8 cellular contexts compared by ENCODE assay signal in the genomic region with DNA sequence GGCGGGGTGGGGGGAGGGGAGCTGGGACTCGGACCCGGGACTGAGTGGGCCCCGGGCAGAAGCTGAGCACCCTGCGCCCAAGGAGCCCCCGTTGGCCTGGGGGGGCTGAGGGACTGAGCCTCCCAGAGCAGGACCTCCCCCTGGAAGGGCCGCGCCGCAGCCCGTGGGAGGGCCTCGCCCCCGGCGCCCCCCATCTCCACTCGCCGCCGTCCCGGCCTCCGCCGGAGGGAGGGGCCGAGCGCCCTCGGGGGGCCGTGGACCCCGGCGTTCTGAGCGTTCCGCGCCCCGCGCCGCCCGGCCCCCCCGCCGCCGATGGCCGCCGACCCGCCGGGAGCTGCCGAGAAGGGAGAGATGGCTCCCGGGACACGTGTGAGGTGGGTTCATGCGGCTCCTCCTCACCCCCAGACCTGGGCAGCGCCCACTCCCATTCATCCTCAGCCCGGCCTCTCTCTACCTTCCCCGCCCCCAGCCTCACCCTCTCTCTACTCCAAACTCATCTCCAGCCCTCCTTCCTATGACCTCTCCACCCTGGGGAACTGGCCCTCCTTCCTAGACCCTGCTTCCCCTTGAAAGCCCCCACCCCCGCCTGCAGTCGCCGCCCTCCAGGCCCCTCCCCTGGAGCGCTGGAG. TPM values are rescaled to one million over a fixed set of nuclear protein-coding genes. Genes with fewer than 3 reads are reported as not detected.
DNase-seq lines count a peak whose midpoint lies in the region; ATAC-seq and TF ChIP-seq lines count a peak whose summit lies in the region.

No MANE protein-coding gene starts in this region.

- no peaks in the 10 kb centered on the region for H3K36me3 Mint-ChIP-seq in activated CD4-positive, alpha-beta T cell treated with anti-CD3 and anti-CD28 coated beads, Interleukin-2, amount 10 ng/mL, durations not matched to agents 7 days and 5 days (ENCODE audit: low read depth)

- ATAC-seq in SK-N-SH treated with all-trans-retinoic acid at 6 μM for 48 hours (no peak), GM21529 (IDR thresholded peaks at IDR 0.05; ENCODE audit: unreplicated experiment) (no peak)

- WGBS in SK-N-SH (ENCODE audit: low lambda C conversion rate), result under 1% methylated on average over 13 of the region's 50 CpGs

- H3K79me2 ChIP-seq in SK-N-SH (ENCODE audit: insufficient read depth), result peaks cover 14% of the 10 kb centered on the region

- H3K4me1 ChIP-seq in SK-N-SH (ENCODE audit: control insufficient read depth in 1 of 2, insufficient read depth in 2 of 2, low read depth in 1 of 2, low read length in 1 of 2) (peaks cover 0 to 23% of the 10 kb centered on the region in 2 experiments; a peak in 1 of 4 replicates), right atrium auricular region (peaks cover 0 to 32% of the 10 kb centered on the region in 2 donors), skeletal muscle tissue (ENCODE audit: control insufficient read depth in 3 of 3, insufficient read depth in 3 of 3, low read length in 3 of 3) (peaks cover 10 to 17% (median 11%) of the 10 kb centered on the region in 3 donors)

- CTCF ChIA-PET in SK-N-SH (lab: Yijun Ruan, JAX), result interaction anchor here (1.1 to 1.5 kb wide), 4 partner anchors 11 to 18 kb away, joined by 3 to 7 read pairs (median 5); no protein-coding TSS in a partner anchor
- CTCF ChIA-PET in activated CD4-positive, alpha-beta T cell treated with anti-CD3 and anti-CD28 coated beads, Interleukin-2, amount 10 ng/mL, durations not matched to agents 7 days and 5 days (lab: Charles Lee), result interaction anchor here (1.2 to 6.6 kb wide), 4 partner anchors 11 to 110 kb away, joined by 3 to 48 read pairs (median 5); no protein-coding TSS in a partner anchor

- no peak for TF ChIP-seq RAD21 in SK-N-SH (IDR thresholded peaks at IDR 0.05; ENCODE audit: low read length)

- H3K4me1 Mint-ChIP-seq in activated CD4-positive, alpha-beta T cell treated with anti-CD3 and anti-CD28 coated beads, Interleukin-2, amount 10 ng/mL, durations not matched to agents 7 days and 5 days, result peaks cover 32% of the 10 kb centered on the region

- H3K27me3 ChIP-seq in SK-N-SH (ENCODE audit: insufficient read depth), result no peaks in the 10 kb centered on the region
- H3K27me3 ChIP-seq in right atrium auricular region, result no peaks in the 10 kb centered on the region
- H3K27me3 ChIP-seq in skeletal muscle tissue (ENCODE audit: control insufficient read depth in 3 of 3, insufficient read depth in 3 of 3, low read length in 3 of 3), result no peaks in the 10 kb centered on the region

- H3K9ac ChIP-seq in SK-N-SH (peak overlapping the region; percentile 65), skeletal muscle tissue (ENCODE audit: low read depth in 1 of 3, low read length in 3 of 3) (peak overlapping the region in 1 of 3 donors; percentile 68)

- DNase-seq in SK-N-SH, result peak; percentile 67
- DNase-seq in activated CD4-positive, alpha-beta T cell treated with anti-CD3 and anti-CD28 coated beads, Interleukin-2, amount 10 ng/mL, durations not matched to agents 7 days and 5 days, result no peak
- DNase-seq in right atrium auricular region (ENCODE audit: low spot score), result no peak
- DNase-seq in putamen (ENCODE audit: low spot score), result no peak
- no peak for DNase-seq in NCI-H345 (lab: John Stamatoyannopoulos, UW)

- no peaks in the 10 kb centered on the region for H3K9me2 ChIP-seq in SK-N-SH

- peaks cover 12% of the 10 kb centered on the region for H3F3A ChIP-seq in SK-N-SH (replicated peaks; ENCODE audit: insufficient read depth)

- peak overlapping the region in 1 of 2 experiments; percentile 85; a peak in 2 of 4 replicates for H3K27ac ChIP-seq in SK-N-SH (ENCODE audit: low read depth in 2 of 2, low read length in 1 of 2)
- peak overlapping the region; percentile 94 to 96 for H3K27ac ChIP-seq in right atrium auricular region
- H3K27ac ChIP-seq in skeletal muscle tissue (ENCODE audit: low read depth, low read length), result no peak overlapping the region

- H3K27ac Mint-ChIP-seq in activated CD4-positive, alpha-beta T cell treated with anti-CD3 and anti-CD28 coated beads, Interleukin-2, amount 10 ng/mL, durations not matched to agents 7 days and 5 days, result no peak overlapping the region

- no peaks in the 10 kb centered on the region for H3K9me3 Mint-ChIP-seq in activated CD4-positive, alpha-beta T cell treated with anti-CD3 and anti-CD28 coated beads, Interleukin-2, amount 10 ng/mL, durations not matched to agents 7 days and 5 days

- H3K4me3 Mint-ChIP-seq in activated CD4-positive, alpha-beta T cell treated with anti-CD3 and anti-CD28 coated beads, Interleukin-2, amount 10 ng/mL, durations not matched to agents 7 days and 5 days, result peak overlapping the region; percentile 71

- no peaks in the 10 kb centered on the region for H4K20me1 ChIP-seq in SK-N-SH (ENCODE audit: insufficient read depth)

- peaks cover 5 to 27% of the 10 kb centered on the region in 2 experiments for H3K36me3 ChIP-seq in SK-N-SH (replicated peaks in 1 of 2; ENCODE audit: control insufficient read depth in 1 of 2, insufficient read depth in 2 of 2, low read length in 1 of 2)
- no peaks in the 10 kb centered on the region for H3K36me3 ChIP-seq in right atrium auricular region
- peaks cover 0 to 3% (median 2%) of the 10 kb centered on the region in 3 donors for H3K36me3 ChIP-seq in skeletal muscle tissue (ENCODE audit: control insufficient read depth in 3 of 3, insufficient read depth in 3 of 3, low read length in 3 of 3)

- no peak overlapping the region for H2AFZ ChIP-seq in SK-N-SH (ENCODE audit: low read depth)

- no peaks in the 10 kb centered on the region for H3K27me3 Mint-ChIP-seq in activated CD4-positive, alpha-beta T cell treated with anti-CD3 and anti-CD28 coated beads, Interleukin-2, amount 10 ng/mL, durations not matched to agents 7 days and 5 days

- peak overlapping the region; percentile 71 to 80 for H3K4me3 ChIP-seq in SK-N-SH (ENCODE audit: low read depth in 2 of 2, low read length in 1 of 2)
- peak overlapping the region; percentile 85 to 86 for H3K4me3 ChIP-seq in right atrium auricular region
- H3K4me3 ChIP-seq in skeletal muscle tissue (ENCODE audit: low read length in 3 of 3), result peak overlapping the region; percentile 46 to 64 (median 51)

- TF ChIP-seq EP300 in SK-N-SH (IDR thresholded peaks at IDR 0.05; ENCODE audit: borderline replicate concordance in 1 of 2, low read depth in 1 of 2, low read length in 1 of 2), result no peak

- peak overlapping the region; percentile 97 for H3K4me2 ChIP-seq in SK-N-SH

- H3K9me3 ChIP-seq in SK-N-SH (no peaks in the 10 kb centered on the region), right atrium auricular region (no peaks in the 10 kb centered on the region), skeletal muscle tissue (ENCODE audit: control insufficient read depth in 3 of 3, low read length in 3 of 3) (no peaks in the 10 kb centered on the region)

- TF ChIP-seq CTCF in SK-N-SH (IDR thresholded peaks at IDR 0.05) (no peak), right atrium auricular region (IDR thresholded peaks at IDR 0.05) (no peak)

- POLR2A ChIA-PET in SK-N-SH (lab: Yijun Ruan, JAX), result interaction anchor here (1.0 kb wide), 1 partner anchor 49 kb away, joined by 4 read pairs; no protein-coding TSS in a partner anchor
- POLR2A ChIA-PET in activated CD4-positive, alpha-beta T cell treated with anti-CD3 and anti-CD28 coated beads, Interleukin-2, amount 10 ng/mL, durations not matched to agents 7 days and 5 days (lab: Charles Lee), result no interaction called here

TF ChIP-seq in SK-N-SH, 30 proteins besides CTCF, POLR2A, EP300 and RAD21:
- TF ChIP-seq MXI1 (IDR thresholded peaks at IDR 0.05; ENCODE audit: low read depth, low read length), result peak; percentile 75
- no peak for TF ChIP-seq RFX5 (IDR thresholded peaks at IDR 0.05; ENCODE audit: low read length)

TF ChIP-seq in SK-N-SH treated with all-trans-retinoic acid at 6 μM for 48 hours, 23 proteins besides CTCF, POLR2A, EP300 and RAD21 (continues in another document):
- no peak for TF ChIP-seq TCF4 (CRISPR knock-in tag; IDR thresholded peaks at IDR 0.05; ENCODE audit: borderline replicate concordance)
- no peak for TF ChIP-seq SNAI2 (CRISPR knock-in tag; IDR thresholded peaks at IDR 0.05)
- TF ChIP-seq ARNTL (CRISPR knock-in tag; IDR thresholded peaks at IDR 0.05; ENCODE audit: borderline replicate concordance, low read depth), result no peak
- no peak for TF ChIP-seq ZNF8 (CRISPR knock-in tag; IDR thresholded peaks at IDR 0.05)
- no peak for TF ChIP-seq ZFP30 (CRISPR knock-in tag; IDR thresholded peaks at IDR 0.05)

RNA-seq across cellular contexts. Expression of a gene that starts 0.8 kb away (rescaled TPM):
- 18.3 and 20.6 TPM in 2 replicates for polyA plus RNA-seq in SK-N-SH (2012; rRNA removed)
- polyA plus RNA-seq in SK-N-SH (2012; cell fraction: cytosol; rRNA removed), result 8.6 and 15.1 TPM in 2 replicates
- polyA plus RNA-seq in SK-N-SH (2012; cell fraction: nucleus; rRNA removed), result 31.4 and 33.9 TPM in 2 replicates
- total RNA-seq in activated CD4-positive, alpha-beta T cell treated with anti-CD3 and anti-CD28 coated beads, Interleukin-2, amount 10 ng/mL, durations not matched to agents 7 days and 5 days, result 10 to 100 TPM; 21.7 to 22.4 TPM
- total RNA-seq in right atrium auricular region (1 to 10 TPM; 5.7 to 7.9 TPM), skeletal muscle tissue (5.2 TPM)

RNA-seq across cellular contexts. Expression of a gene that starts 24.7 kb away (rescaled TPM):
- 29.0 and 31.8 TPM in 2 replicates for polyA plus RNA-seq in SK-N-SH (2012; rRNA removed)
- 23.3 and 28.4 TPM in 2 replicates for polyA plus RNA-seq in SK-N-SH (2012; cell fraction: cytosol; rRNA removed)
- 32.0 and 34.8 TPM in 2 replicates for polyA plus RNA-seq in SK-N-SH (2012; cell fraction: nucleus; rRNA removed)
- 10 to 100 TPM; 18.4 to 19.0 TPM for total RNA-seq in activated CD4-positive, alpha-beta T cell treated with anti-CD3 and anti-CD28 coated beads, Interleukin-2, amount 10 ng/mL, durations not matched to agents 7 days and 5 days
- total RNA-seq in right atrium auricular region (10 to 100 TPM; 22.4 to 23.0 TPM), skeletal muscle tissue (9.4 TPM)

RNA-seq across cellular contexts. Expression of a gene that starts 27.8 kb away (rescaled TPM):
- 35.9 and 45.7 TPM in 2 replicates for polyA plus RNA-seq in SK-N-SH (2012; rRNA removed)
- polyA plus RNA-seq in SK-N-SH (2012; cell fraction: cytosol; rRNA removed), result 25.7 and 32.1 TPM in 2 replicates
- polyA plus RNA-seq in SK-N-SH (2012; cell fraction: nucleus; rRNA removed), result 25.1 and 26.3 TPM in 2 replicates
- total RNA-seq in activated CD4-positive, alpha-beta T cell treated with anti-CD3 and anti-CD28 coated beads, Interleukin-2, amount 10 ng/mL, durations not matched to agents 7 days and 5 days, result under 1 TPM; 0.22 to 0.31 TPM
- total RNA-seq in right atrium auricular region (1 to 10 TPM; 6.5 to 7.6 TPM), skeletal muscle tissue (0.52 TPM)

RNA-seq across cellular contexts. Expression of a gene that starts 30.3 kb away (rescaled TPM):
- 48.5 and 56.3 TPM in 2 replicates for polyA plus RNA-seq in SK-N-SH (2012; rRNA removed)
- polyA plus RNA-seq in SK-N-SH (2012; cell fraction: cytosol; rRNA removed), result 43.4 and 50.2 TPM in 2 replicates
- polyA plus RNA-seq in SK-N-SH (2012; cell fraction: nucleus; rRNA removed), result 18.9 and 20.3 TPM in 2 replicates
- total RNA-seq in activated CD4-positive, alpha-beta T cell treated with anti-CD3 and anti-CD28 coated beads, Interleukin-2, amount 10 ng/mL, durations not matched to agents 7 days and 5 days, result 10 to 100 TPM; 21.8 to 22.1 TPM
- total RNA-seq in right atrium auricular region, result 10 to 100 TPM; 21.1 to 35.1 TPM
- 29.7 TPM for total RNA-seq in skeletal muscle tissue

RNA-seq across cellular contexts. Expression of a gene that starts 33.4 kb away (rescaled TPM):
- polyA plus RNA-seq in SK-N-SH (2012; rRNA removed), result 2.4 and 6.8 TPM in 2 replicates
- polyA plus RNA-seq in SK-N-SH (2012; cell fraction: cytosol; rRNA removed), result 4.2 and 6.8 TPM in 2 replicates
- 18.8 and 24.8 TPM in 2 replicates for polyA plus RNA-seq in SK-N-SH (2012; cell fraction: nucleus; rRNA removed)
- 10 to 100 TPM; 26.5 to 26.6 TPM for total RNA-seq in activated CD4-positive, alpha-beta T cell treated with anti-CD3 and anti-CD28 coated beads, Interleukin-2, amount 10 ng/mL, durations not matched to agents 7 days and 5 days
- total RNA-seq in right atrium auricular region (1 to 10 TPM; 3.8 to 8.6 TPM), skeletal muscle tissue (3.7 TPM)
